8 cellular contexts compared by ENCODE assay signal in genomic region chr6:158475344-158476302, GRCh38.
DNase-seq lines count a peak whose midpoint lies in the region; ATAC-seq and TF ChIP-seq lines count a peak whose summit lies in the region.

No MANE protein-coding gene starts in this region.

- TF ChIP-seq CTCF in Caco-2 (IDR thresholded peaks at IDR 0.05; ENCODE audit: insufficient read depth in 1 of 2, low read depth in 1 of 2, low read length in 1 of 2, severe bottlenecking in 1 of 2, unreplicated experiment in 1 of 2) (no peak), choroid plexus epithelial cell (conservative IDR thresholded peaks at IDR 0.05; ENCODE audit: low read depth, low read length) (no peak)

- ATAC-seq in HG03103 (IDR thresholded peaks at IDR 0.05; ENCODE audit: low read depth, unreplicated experiment) = peak; percentile 78

- peaks cover 57% of the 10 kb centered on the region for H3K36me3 Mint-ChIP-seq in Caco-2 (ENCODE audit: insufficient read depth, unreplicated experiment)

- CTCF ChIA-PET in Caco-2 (lab: Charles Lee) = interaction anchor here (0.6 to 1.2 kb wide), 3 partner anchors 128 to 261 kb away, joined by 3 to 7 read pairs (median 4); no protein-coding TSS in a partner anchor

- DNase-seq in Caco-2 = peak; percentile 81 to 87
- peak; percentile 81 for DNase-seq in GM19240 (ENCODE audit: insufficient read length, low spot score)
- DNase-seq in NCI-H2196 treated with DMSO at 0.1 percent for 48 hours (lab: John Stamatoyannopoulos, UW; ENCODE audit: unreplicated experiment) = peak; percentile 50
- DNase-seq in choroid plexus epithelial cell (ENCODE audit: low read depth) = peak; percentile 87
- peak; percentile 70 for DNase-seq in skeletal muscle cell (ENCODE audit: low read depth)
- no peak for DNase-seq in SIG-M5 (lab: John Stamatoyannopoulos, UW)
- DNase-seq in stimulated activated naive CD4-positive, alpha-beta T cell (lab: John Stamatoyannopoulos, UW) = no peak

- peak overlapping the region; percentile 77 for H3K27ac Mint-ChIP-seq in Caco-2 (ENCODE audit: unreplicated experiment)

- peaks cover 41% of the 10 kb centered on the region for H3K4me1 Mint-ChIP-seq in Caco-2 (ENCODE audit: low read depth, unreplicated experiment)

- H3K4me3 Mint-ChIP-seq in Caco-2 (ENCODE audit: unreplicated experiment) = peak overlapping the region; percentile 15

- H3K9me3 Mint-ChIP-seq in Caco-2 (ENCODE audit: unreplicated experiment) = no peaks in the 10 kb centered on the region

- no peaks in the 10 kb centered on the region for H3K27me3 Mint-ChIP-seq in Caco-2 (ENCODE audit: insufficient read depth, unreplicated experiment)

- H3K27me3 ChIP-seq in Caco-2 (replicated peaks; ENCODE audit: control insufficient read depth, insufficient read depth, low read length) = no peaks in the 10 kb centered on the region

- H3K36me3 ChIP-seq in Caco-2 (ENCODE audit: control insufficient read depth, insufficient read depth, low read length) = peaks cover 1% of the 10 kb centered on the region

- BruUV-seq in Caco-2 (replicated peaks; lab: Mats Ljungman, UMichigan) = TSS peak; percentile 24

- H3K4me3 ChIP-seq in Caco-2 (ENCODE audit: low read depth, low read length) (no peak overlapping the region), choroid plexus epithelial cell (ENCODE audit: low read depth, low read length) (no peak overlapping the region), skeletal muscle cell (ENCODE audit: low read depth, low read length) (no peak overlapping the region)

- no peaks in the 10 kb centered on the region for H3K9me3 ChIP-seq in Caco-2

- intact Hi-C loops in Caco-2 (cut with micrococcal nuclease; ENCODE audit: unreplicated experiment) = loop anchor here (1.0 kb wide), 1 partner anchor 23 kb away; no protein-coding TSS in a partner anchor

- POLR2A ChIA-PET in Caco-2 (lab: Charles Lee) = interaction anchor here (1.5 kb wide), 1 partner anchor 9 kb away, joined by 5 read pairs; no protein-coding TSS in a partner anchor

- peaks cover 34% of the 10 kb centered on the region for H3K4me1 ChIP-seq in Caco-2

Comparison
In these comparisons a context has a peak if more than half of its experiments do, and no peak if none do; other contexts are left out.
1. DNase-seq: peak in Caco-2 (2 of 2), GM19240 (single experiment), NCI-H2196 treated with DMSO at 0.1 percent for 48 hours (single experiment), choroid plexus epithelial cell (single experiment) and skeletal muscle cell (single experiment); none in SIG-M5 (single experiment) and stimulated activated naive CD4-positive, alpha-beta T cell (0 of 6).